ENCODE assay signal across 1 cellular context in genomic region chr11:100695911-100696310, GRCh38.
TF ChIP-seq lines count a peak whose summit lies in the region.

No MANE protein-coding gene starts in this region.

TF ChIP-seq in IMR-90, 13 proteins besides CTCF, POLR2A, EP300 and RAD21 (continued from another document):
- no peak for TF ChIP-seq ELK1 (IDR thresholded peaks at IDR 0.05; ENCODE audit: borderline replicate concordance, low read depth, low read length)
- no peak for TF ChIP-seq SMC3 (IDR thresholded peaks at IDR 0.05; ENCODE audit: low read depth, low read length)
- TF ChIP-seq CHD1 (IDR thresholded peaks at IDR 0.05; ENCODE audit: low read depth, low read length), result no peak
- TF ChIP-seq CEBPB (IDR thresholded peaks at IDR 0.05; ENCODE audit: low read depth, low read length), result no peak
- TF ChIP-seq RCOR1 (IDR thresholded peaks at IDR 0.05; ENCODE audit: insufficient replicate concordance, low read length), result no peak
